ENCODE assay signal across 8 cellular contexts in the genomic region with DNA sequence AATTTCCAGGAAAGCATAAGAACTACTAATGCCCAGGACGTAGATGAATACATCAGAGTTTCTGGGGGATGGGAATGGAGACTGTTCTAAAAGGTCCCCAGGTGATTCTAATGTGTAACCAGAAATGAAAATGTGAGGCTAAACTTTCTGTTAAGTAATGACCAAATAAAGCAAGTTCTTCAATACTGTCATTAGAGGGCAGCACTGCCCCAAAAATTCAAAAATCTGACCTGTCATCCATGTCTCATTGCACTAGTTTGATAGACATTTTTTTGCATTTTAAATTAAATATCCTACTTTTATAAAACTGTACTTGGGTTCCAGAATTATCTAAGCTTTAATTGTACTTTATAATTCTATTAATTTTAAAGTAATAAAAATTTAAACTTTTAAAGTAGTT.
DNase-seq lines count a peak whose midpoint lies in the region; ATAC-seq, FAIRE-seq and TF ChIP-seq lines count a peak whose summit lies in the region.

No MANE protein-coding gene starts in this region.

- ATAC-seq in HG02852 (IDR thresholded peaks at IDR 0.05; ENCODE audit: unreplicated experiment), result peak; percentile 67

- H3K4me3 ChIP-seq in AG10803 (ENCODE audit: low read length) (no peak overlapping the region), GM12875 (ENCODE audit: low read depth, low read length) (no peak overlapping the region), WI38 (ENCODE audit: low read depth, low read length) (no peak overlapping the region)

- TF ChIP-seq CTCF in AG10803 (conservative IDR thresholded peaks at IDR 0.05; ENCODE audit: low read length), result peak; percentile 76
- peak; percentile 37; the same call in 1 of the 2 replicates for TF ChIP-seq CTCF in GM12875 (IDR thresholded peaks at IDR 0.05; ENCODE audit: borderline replicate concordance, insufficient read depth, low read depth, low read length)
- peak; percentile 41; the same call in 1 of the 2 replicates for TF ChIP-seq CTCF in WI38 (IDR thresholded peaks at IDR 0.05; ENCODE audit: low read depth, low read length)

- peak; percentile 49 for DNase-seq in AG10803 (ENCODE audit: low read depth)
- peak; percentile 11 for DNase-seq in NCI-H146 treated with DMSO at 0.1 percent for 48 hours (lab: John Stamatoyannopoulos, UW; ENCODE audit: unreplicated experiment)
- DNase-seq in 8988T, result no peak
- DNase-seq in kidney glomerular epithelial cell (lab: John Stamatoyannopoulos, UW), result no peak

- peak; percentile 100 for FAIRE-seq in islet of Langerhans (lab: Jason Lieb, UNC)

Comparison
In these comparisons a context has a peak if more than half of its experiments do, and no peak if none do; other contexts are left out.
1. DNase-seq: peak in AG10803 (single experiment) and NCI-H146 treated with DMSO at 0.1 percent for 48 hours (single experiment); none in 8988T (single experiment) and kidney glomerular epithelial cell (single experiment).
2. Peak in every context shown above with its lines, with median percentiles within 50 percentile points of each other: CTCF ChIP-seq.